18 cellular contexts compared by ENCODE assay signal in the genomic region with DNA sequence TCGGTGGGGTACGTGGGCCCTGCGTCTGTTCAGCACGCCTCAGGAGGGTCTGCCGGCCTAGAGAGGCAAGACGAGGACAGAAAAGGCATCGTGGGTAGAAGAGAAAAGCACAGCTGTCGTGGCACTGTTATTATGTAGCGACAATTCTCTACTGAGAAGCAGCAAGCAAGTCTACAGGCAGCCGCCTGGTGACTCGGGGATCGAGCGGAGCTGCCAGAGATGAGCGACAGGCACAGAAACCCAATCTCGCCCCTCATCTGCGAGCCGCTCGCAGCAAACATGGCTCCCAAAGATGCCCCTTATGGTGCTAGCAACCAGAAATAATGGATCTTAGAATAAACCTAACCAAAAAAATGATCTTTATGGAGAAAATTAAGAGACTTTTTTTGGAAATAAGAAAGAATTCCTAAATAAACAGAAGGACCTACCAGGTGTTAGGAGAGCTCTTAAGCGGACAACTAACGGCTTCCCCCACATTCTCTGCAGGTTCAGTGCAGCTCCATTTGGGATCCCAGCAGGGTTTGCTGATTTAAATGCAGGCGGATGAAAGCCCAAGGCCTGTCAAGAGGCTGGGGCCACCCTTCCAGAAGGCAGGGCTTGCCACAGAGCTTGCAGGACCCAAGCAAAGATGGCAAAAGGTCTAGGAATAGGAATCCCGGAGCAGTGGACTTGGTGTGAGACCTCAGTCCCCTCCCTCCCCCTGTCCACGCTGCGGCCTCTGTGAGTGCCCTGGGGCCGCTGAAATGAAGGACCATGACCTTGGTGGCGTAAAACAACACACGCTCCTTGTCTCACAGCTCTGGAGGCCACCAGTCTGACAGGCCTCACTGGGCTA.
DNase-seq lines count a peak whose midpoint lies in the region; ATAC-seq and TF ChIP-seq lines count a peak whose summit lies in the region.
"Had no signal": no experiment of that assay in that cellular context is flagged by ENCODE, and none has a peak within 500 bp of the region (broad histone marks: within the 10 kb centered on the region; RNA-seq: fewer than 3 reads in every experiment).

No MANE protein-coding gene starts in this region.

- no peaks in the 10 kb centered on the region for H3K9me3 ChIP-seq in CD8-positive, alpha-beta T cell (ENCODE audit: low read length)
- H3K9me3 ChIP-seq in KOPT-K1 (ENCODE audit: insufficient read depth, low read length, poor library complexity, severe bottlenecking), result no peaks in the 10 kb centered on the region
- H3K9me3 ChIP-seq in neural progenitor cell (ENCODE audit: low read depth), result no peaks in the 10 kb centered on the region
- no peaks in the 10 kb centered on the region for H3K9me3 ChIP-seq in upper lobe of left lung
- H3K9me3 ChIP-seq: esophagus muscularis mucosa, heart left ventricle, neutrophil had no signal

- H3K27me3 ChIP-seq in CD8-positive, alpha-beta T cell (ENCODE audit: insufficient read depth, low read length), result no peaks in the 10 kb centered on the region
- H3K27me3 ChIP-seq in neural progenitor cell (no peaks in the 10 kb centered on the region), upper lobe of left lung (no peaks in the 10 kb centered on the region)
- H3K27me3 ChIP-seq: esophagus muscularis mucosa, heart left ventricle, neutrophil had no signal

- H4K20me1 ChIP-seq in neural progenitor cell (ENCODE audit: low read depth), result peaks cover 20% of the 10 kb centered on the region

- H3K79me2 ChIP-seq in neural progenitor cell (ENCODE audit: low read depth), result no peaks in the 10 kb centered on the region

- peaks cover 26% of the 10 kb centered on the region for H3K4me1 Mint-ChIP-seq in CD8-positive, alpha-beta T cell (ENCODE audit: low read depth)
- peaks cover 38% of the 10 kb centered on the region for H3K4me1 Mint-ChIP-seq in neural progenitor cell

- H3K9ac ChIP-seq in neural progenitor cell, result peak overlapping the region; percentile 11
- H3K9ac ChIP-seq: GM23248 had no signal

- peaks cover 22% of the 10 kb centered on the region for H3K36me3 Mint-ChIP-seq in CD8-positive, alpha-beta T cell
- H3K36me3 Mint-ChIP-seq in neural progenitor cell, result peaks cover 15% of the 10 kb centered on the region

- TF ChIP-seq CTCF in CD8-positive, alpha-beta T cell (IDR thresholded peaks at IDR 0.05), result no peak
- TF ChIP-seq CTCF in neural progenitor cell (IDR thresholded peaks at IDR 0.05) (no peak), GM10248 (IDR thresholded peaks at IDR 0.05; ENCODE audit: control extremely low read depth, extremely low read depth, low read depth, missing control alignments) (no peak), upper lobe of left lung (IDR thresholded peaks at IDR 0.05) (no peak)

- no peaks in the 10 kb centered on the region for H3K9me3 Mint-ChIP-seq in CD8-positive, alpha-beta T cell
- H3K9me3 Mint-ChIP-seq in neural progenitor cell, result peaks cover 3% of the 10 kb centered on the region

- peak overlapping the region; percentile 12 for H3K4me2 ChIP-seq in neural progenitor cell

- H3K4me1 ChIP-seq in CD8-positive, alpha-beta T cell (ENCODE audit: insufficient read depth, low read length), result peaks cover 31% of the 10 kb centered on the region
- H3K4me1 ChIP-seq in neural progenitor cell (peaks cover 30% of the 10 kb centered on the region), upper lobe of left lung (peaks cover 0 to under 1% (median 0%) of the 10 kb centered on the region in 4 donors)

- H3K4me3 ChIP-seq in CD8-positive, alpha-beta T cell (ENCODE audit: low read depth, low read length), result no peak overlapping the region
- no peak overlapping the region for H3K4me3 ChIP-seq in neural progenitor cell
- H3K4me3 ChIP-seq in upper lobe of left lung, result no peak overlapping the region
- H3K4me3 ChIP-seq: esophagus muscularis mucosa, GM23248, heart left ventricle had no signal

- POLR2A ChIA-PET in CD8-positive, alpha-beta T cell (lab: Charles Lee), result no interaction called here
- POLR2A ChIA-PET in GM10248 (lab: Yijun Ruan, JAX), result no interaction called here

- no peaks in the 10 kb centered on the region for H3K27me3 Mint-ChIP-seq in CD8-positive, alpha-beta T cell (ENCODE audit: low read depth)
- peaks cover 12% of the 10 kb centered on the region for H3K27me3 Mint-ChIP-seq in neural progenitor cell (ENCODE audit: insufficient read depth, low read depth)

- no peak for TF ChIP-seq POLR2A in upper lobe of left lung (IDR thresholded peaks at IDR 0.05)

- intact Hi-C loops in CD8-positive, alpha-beta T cell (cut with DNase I, micrococcal nuclease), result no loop called here

- peak overlapping the region; percentile 81 for H3K27ac Mint-ChIP-seq in CD8-positive, alpha-beta T cell
- no peak overlapping the region for H3K27ac Mint-ChIP-seq in neural progenitor cell

- DNase-seq in CD8-positive, alpha-beta T cell, result no peak
- DNase-seq in cerebellum (ENCODE audit: low spot score) (peak; percentile 76), neural progenitor cell (ENCODE audit: low spot score) (no peak), GM10248 (ENCODE audit: extremely low spot score) (no peak), upper lobe of left lung (no peak), NCI-H226 (no peak)
- DNase-seq: dermis blood vessel endothelial cell, DMS53, GM23248, heart left ventricle, NCI-H2029 treated with DMSO at 0.1 percent for 48 hours, NCI-H510A treated with DMSO at 0.1 percent for 48 hours, right cardiac atrium, Right ventricle myocardium superior, T-helper 2 cell had no signal

- CTCF ChIA-PET in CD8-positive, alpha-beta T cell (lab: Charles Lee), result interaction anchor here (1.1 kb wide), 1 partner anchor 11 kb away, joined by 3 read pairs; no protein-coding TSS in a partner anchor
- CTCF ChIA-PET in GM10248 (lab: Yijun Ruan, JAX), result interaction anchor here (1.4 kb wide), 1 partner anchor 10 kb away, joined by 4 read pairs; no protein-coding TSS in a partner anchor

- 87 to 93% methylated on average over 24 to 26 of the region's 27 CpGs for WGBS in upper lobe of left lung, 2 donors

- no peak overlapping the region for H3K27ac ChIP-seq in CD8-positive, alpha-beta T cell (ENCODE audit: low read depth, low read length)
- peak overlapping the region; percentile 66 for H3K27ac ChIP-seq in KOPT-K1 (ENCODE audit: low read depth, low read length, poor library complexity, severe bottlenecking)
- peak overlapping the region; percentile 63 for H3K27ac ChIP-seq in neural progenitor cell
- no peak overlapping the region for H3K27ac ChIP-seq in upper lobe of left lung
- H3K27ac ChIP-seq: esophagus muscularis mucosa, GM23248, heart left ventricle had no signal

- no peak for ATAC-seq in CD8-positive, alpha-beta T cell
- ATAC-seq in upper lobe of left lung (ENCODE audit: low FRiP score in 2 of 2), result no peak
- ATAC-seq: heart left ventricle had no signal

- no peaks in the 10 kb centered on the region for H3K36me3 ChIP-seq in CD8-positive, alpha-beta T cell (ENCODE audit: insufficient read depth, low read length)
- H3K36me3 ChIP-seq in KOPT-K1 (ENCODE audit: insufficient read depth, low read length) (peaks cover 18% of the 10 kb centered on the region; the same call in 1 of the 2 replicates), neural progenitor cell (no peaks in the 10 kb centered on the region), upper lobe of left lung (peaks cover 9 to 63% (median 40%) of the 10 kb centered on the region in 4 donors)

- H3K4me3 Mint-ChIP-seq in CD8-positive, alpha-beta T cell, result no peak overlapping the region
- no peak overlapping the region for H3K4me3 Mint-ChIP-seq in neural progenitor cell

- H3F3A ChIP-seq in neural progenitor cell (ENCODE audit: low read depth), result peaks cover 18% of the 10 kb centered on the region

- no peak overlapping the region for H2AFZ ChIP-seq in neural progenitor cell (replicated peaks)
- H2AFZ ChIP-seq: GM23248 had no signal

- no peak for TF ChIP-seq EP300 in upper lobe of left lung (IDR thresholded peaks at IDR 0.05)

Comparison
In these comparisons a context has a peak if more than half of its experiments do, and no peak if none do; other contexts are left out.
1. H3K27ac ChIP-seq: peak in KOPT-K1 (single experiment) and neural progenitor cell (single experiment); none in CD8-positive, alpha-beta T cell (single experiment) and upper lobe of left lung (0 of 4).